1 cellular context compared by ENCODE assay signal in genomic region chr17:77022766-77023165, GRCh38.
TF ChIP-seq lines count a peak whose summit lies in the region.

No MANE protein-coding gene starts in this region.

TF ChIP-seq in HCT116, 20 proteins besides CTCF, POLR2A, EP300 and RAD21:
- TF ChIP-seq, protein P1, sequence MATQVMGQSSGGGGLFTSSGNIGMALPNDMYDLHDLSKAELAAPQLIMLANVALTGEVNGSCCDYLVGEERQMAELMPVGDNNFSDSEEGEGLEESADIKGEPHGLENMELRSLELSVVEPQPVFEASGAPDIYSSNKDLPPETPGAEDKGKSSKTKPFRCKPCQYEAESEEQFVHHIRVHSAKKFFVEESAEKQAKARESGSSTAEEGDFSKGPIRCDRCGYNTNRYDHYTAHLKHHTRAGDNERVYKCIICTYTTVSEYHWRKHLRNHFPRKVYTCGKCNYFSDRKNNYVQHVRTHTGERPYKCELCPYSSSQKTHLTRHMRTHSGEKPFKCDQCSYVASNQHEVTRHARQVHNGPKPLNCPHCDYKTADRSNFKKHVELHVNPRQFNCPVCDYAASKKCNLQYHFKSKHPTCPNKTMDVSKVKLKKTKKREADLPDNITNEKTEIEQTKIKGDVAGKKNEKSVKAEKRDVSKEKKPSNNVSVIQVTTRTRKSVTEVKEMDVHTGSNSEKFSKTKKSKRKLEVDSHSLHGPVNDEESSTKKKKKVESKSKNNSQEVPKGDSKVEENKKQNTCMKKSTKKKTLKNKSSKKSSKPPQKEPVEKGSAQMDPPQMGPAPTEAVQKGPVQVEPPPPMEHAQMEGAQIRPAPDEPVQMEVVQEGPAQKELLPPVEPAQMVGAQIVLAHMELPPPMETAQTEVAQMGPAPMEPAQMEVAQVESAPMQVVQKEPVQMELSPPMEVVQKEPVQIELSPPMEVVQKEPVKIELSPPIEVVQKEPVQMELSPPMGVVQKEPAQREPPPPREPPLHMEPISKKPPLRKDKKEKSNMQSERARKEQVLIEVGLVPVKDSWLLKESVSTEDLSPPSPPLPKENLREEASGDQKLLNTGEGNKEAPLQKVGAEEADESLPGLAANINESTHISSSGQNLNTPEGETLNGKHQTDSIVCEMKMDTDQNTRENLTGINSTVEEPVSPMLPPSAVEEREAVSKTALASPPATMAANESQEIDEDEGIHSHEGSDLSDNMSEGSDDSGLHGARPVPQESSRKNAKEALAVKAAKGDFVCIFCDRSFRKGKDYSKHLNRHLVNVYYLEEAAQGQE (IDR thresholded peaks at IDR 0.05; ENCODE audit: low read depth): no peak
- TF ChIP-seq EZH2phosphoT487 (IDR thresholded peaks at IDR 0.05; ENCODE audit: borderline replicate concordance) (no peak), MAX (IDR thresholded peaks at IDR 0.05) (no peak), JUND (IDR thresholded peaks at IDR 0.05) (no peak), CEBPB (IDR thresholded peaks at IDR 0.05; ENCODE audit: low read depth) (no peak), POLR2AphosphoS5 (IDR thresholded peaks at IDR 0.05; ENCODE audit: low read depth, low read length) (no peak)
